10 cellular contexts compared by ENCODE assay signal in genomic region chr20:21640556-21640955, GRCh38.
DNase-seq lines count a peak whose midpoint lies in the region; ATAC-seq, FAIRE-seq and TF ChIP-seq lines count a peak whose summit lies in the region.
"Had no signal": no experiment of that assay in that cellular context is flagged by ENCODE, and none has a peak within 500 bp of the region (broad histone marks: within the 10 kb centered on the region; RNA-seq: fewer than 3 reads in every experiment).

No MANE protein-coding gene starts in this region.

- DNase-seq in OCI-LY7 (ENCODE audit: low spot score) (peak; percentile 54), kidney (no peak), T-helper 2 cell (no peak), SK-N-DZ (ENCODE audit: low spot score) (no peak)
- DNase-seq in naive thymus-derived CD8-positive, alpha-beta T cell = no peak
- DNase-seq in activated naive CD4-positive, alpha-beta T cell treated with Interleukin-2 at 50 U/mL for 16 hours = no peak
- DNase-seq: brain microvascular endothelial cell had no signal

- H3K4me1 ChIP-seq in OCI-LY7 (ENCODE audit: insufficient read depth, low read length, poor library complexity, severe bottlenecking) = peaks cover 14% of the 10 kb centered on the region
- H3K4me1 ChIP-seq in kidney (ENCODE audit: control insufficient read depth in 1 of 2, insufficient read depth in 1 of 2, low read depth in 1 of 2, low read length in 2 of 2) = no peaks in the 10 kb centered on the region
- H3K4me1 ChIP-seq: SJCRH30 had no signal

- peaks cover 0 to 19% (median 9%) of the 10 kb centered on the region in 9 donors for H3K9me3 Mint-ChIP-seq in naive thymus-derived CD8-positive, alpha-beta T cell

- FAIRE-seq in kidney (lab: Jason Lieb, UNC) = no peak

- no peak overlapping the region for H3K4me3 ChIP-seq in OCI-LY7 (ENCODE audit: low read depth, low read length, poor library complexity, severe bottlenecking)
- H3K4me3 ChIP-seq in kidney (ENCODE audit: low read length in 2 of 2) = no peak overlapping the region
- H3K4me3 ChIP-seq: SJCRH30 had no signal

- no TSS peak for BruUV-seq in OCI-LY7 (replicated peaks; lab: Mats Ljungman, UMichigan)

- POLR2A ChIA-PET in OCI-LY7 (lab: Charles Lee) = interaction anchor here (1.1 to 1.8 kb wide), 3 partner anchors 12 to 458 kb away, joined by 3 to 5 read pairs (median 4); no protein-coding TSS in a partner anchor
- POLR2A ChIA-PET in naive thymus-derived CD8-positive, alpha-beta T cell (lab: Charles Lee) = no interaction called here

- CTCF ChIA-PET in OCI-LY7 (lab: Charles Lee; ENCODE audit: unreplicated experiment) = interaction anchor here (1.0 to 3.2 kb wide), 2 partner anchors 12 to 463 kb away, joined by 9 to 14 read pairs; no protein-coding TSS in a partner anchor

- TF ChIP-seq CTCF in GM12873 (IDR thresholded peaks at IDR 0.05; ENCODE audit: insufficient read depth, low read depth, low read length, missing control alignments) (peak; percentile 49), LNCAP (IDR thresholded peaks at IDR 0.05) (peak; percentile 60), OCI-LY7 (conservative IDR thresholded peaks at IDR 0.05; ENCODE audit: low read length) (peak; percentile 73), kidney (IDR thresholded peaks at IDR 0.05; ENCODE audit: borderline replicate concordance, extremely low read depth, insufficient read depth) (peak; percentile 38)

- H3K4me2 ChIP-seq in OCI-LY7 (ENCODE audit: low read length) = no peak overlapping the region

- intact Hi-C loops in OCI-LY7 (cut with micrococcal nuclease; ENCODE audit: unreplicated experiment) (loop anchor here (2.0 to 10.0 kb wide), 4 partner anchors 52 to 674 kb away; no protein-coding TSS in a partner anchor), kidney (cut with DNase I) (no loop called here)

- no peak overlapping the region for H3K4me3 Mint-ChIP-seq in naive thymus-derived CD8-positive, alpha-beta T cell

- H3K9me2 ChIP-seq in OCI-LY7 (ENCODE audit: insufficient read depth, low read length) = no peaks in the 10 kb centered on the region

- H4K20me1 ChIP-seq in OCI-LY7 (ENCODE audit: insufficient read depth, low read length) = no peaks in the 10 kb centered on the region

- H3K4me1 Mint-ChIP-seq in naive thymus-derived CD8-positive, alpha-beta T cell = no peaks in the 10 kb centered on the region

- H3K79me2 ChIP-seq in OCI-LY7 (ENCODE audit: insufficient read depth, low read depth, low read length) = no peaks in the 10 kb centered on the region

- H3K27me3 Mint-ChIP-seq in naive thymus-derived CD8-positive, alpha-beta T cell = peaks cover 5 to 23% (median 9%) of the 10 kb centered on the region in 5 donors

- H3K36me3 ChIP-seq in OCI-LY7 (ENCODE audit: insufficient read depth, low read length) (no peaks in the 10 kb centered on the region), kidney (ENCODE audit: control insufficient read depth in 1 of 2, insufficient read depth in 2 of 2, low read length in 2 of 2) (no peaks in the 10 kb centered on the region)
- H3K36me3 ChIP-seq: brain microvascular endothelial cell, SJCRH30 had no signal

- H3K9me3 ChIP-seq in OCI-LY7 (ENCODE audit: low read length) (0 out of 2 replicates have a peak, but pooled peaks cover under 1% of the 10 kb centered on the region), kidney (ENCODE audit: control insufficient read depth in 1 of 2, low read length in 2 of 2) (no peaks in the 10 kb centered on the region)
- H3K9me3 ChIP-seq: SJCRH30 had no signal

- peaks cover 0 to 12% (median 0%) of the 10 kb centered on the region in 3 donors for H3K36me3 Mint-ChIP-seq in naive thymus-derived CD8-positive, alpha-beta T cell

- no peak for ATAC-seq in naive thymus-derived CD8-positive, alpha-beta T cell

- H2AFZ ChIP-seq in OCI-LY7 (ENCODE audit: low read length) = no peak overlapping the region

- no peak overlapping the region for H3K9ac ChIP-seq in kidney (ENCODE audit: low read length in 2 of 2)

- H3K27ac ChIP-seq in OCI-LY7 (ENCODE audit: low read depth, low read length, poor library complexity, severe bottlenecking) = no peak overlapping the region
- no peak overlapping the region for H3K27ac ChIP-seq in kidney (ENCODE audit: low read depth in 2 of 2, low read length in 2 of 2)
- H3K27ac ChIP-seq: brain microvascular endothelial cell, SJCRH30 had no signal

- H3K27ac Mint-ChIP-seq in naive thymus-derived CD8-positive, alpha-beta T cell = no peak overlapping the region
